Comparison of ENCODE assay signal across 14 cellular contexts in the genomic region with DNA sequence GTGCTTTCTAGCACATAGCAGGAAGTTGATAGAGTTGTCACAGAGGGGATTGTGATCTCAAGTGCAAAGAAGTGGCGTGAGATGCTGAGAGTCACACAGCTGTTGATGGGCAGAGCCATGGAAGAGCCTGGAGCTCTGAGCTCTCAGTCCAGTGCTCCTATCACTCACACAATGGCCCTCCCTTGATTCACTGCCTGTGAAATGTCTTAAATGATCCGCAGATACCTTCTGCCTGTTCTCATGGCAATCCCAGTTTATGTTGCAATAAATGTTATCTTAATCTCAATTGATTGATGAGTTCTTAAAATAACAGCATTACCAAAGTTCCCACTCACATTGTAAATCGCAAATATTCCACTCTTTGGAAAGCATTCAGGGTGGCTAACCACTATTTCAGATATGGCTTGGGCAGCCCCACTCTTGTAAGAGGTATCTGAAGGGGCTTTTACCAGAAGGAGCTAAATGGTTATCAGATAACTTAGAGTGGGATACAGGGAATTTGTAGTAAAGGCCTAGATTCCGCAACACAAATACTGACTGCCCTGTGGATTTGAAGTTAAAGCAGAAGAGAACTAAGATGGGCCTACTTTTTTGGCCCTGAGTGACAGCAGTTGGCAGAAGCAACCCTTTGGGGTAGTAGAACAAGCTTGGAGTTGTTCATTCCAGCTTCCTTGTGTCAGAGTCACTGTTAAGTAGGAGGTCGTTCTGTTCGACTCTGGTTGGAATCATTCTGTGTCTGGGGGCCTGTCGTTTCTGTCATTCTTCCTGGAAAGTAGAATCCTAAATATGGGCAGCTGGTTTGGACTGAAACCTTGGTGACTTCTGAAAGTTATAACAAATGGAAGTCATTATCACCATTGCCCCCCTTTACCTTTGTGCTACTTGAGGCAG.
DNase-seq lines count a peak whose midpoint lies in the region; ATAC-seq, FAIRE-seq and TF ChIP-seq lines count a peak whose summit lies in the region.
"Had no signal": no experiment of that assay in that cellular context is flagged by ENCODE, and none has a peak within 500 bp of the region (broad histone marks: within the 10 kb centered on the region; RNA-seq: fewer than 3 reads in every experiment).

No MANE protein-coding gene starts in this region.

- H3K79me2 ChIP-seq in GM23338 (replicated peaks; ENCODE audit: insufficient read depth) = no peaks in the 10 kb centered on the region

- no peak overlapping the region for H3K4me3 Mint-ChIP-seq in GM23338
- H3K4me3 Mint-ChIP-seq: CD8-positive, alpha-beta T cell had no signal

- H3K9ac ChIP-seq in mesenchymal stem cell (ENCODE audit: low read length) = no peak overlapping the region

- H3K9me3 ChIP-seq in mesenchymal stem cell (ENCODE audit: control insufficient read depth, low read length) (no peaks in the 10 kb centered on the region), small intestine (ENCODE audit: control insufficient read depth, low read depth) (no peaks in the 10 kb centered on the region), esophagus squamous epithelium (no peaks in the 10 kb centered on the region)
- H3K9me3 ChIP-seq: BE2C had no signal

- no peaks in the 10 kb centered on the region for H3K27me3 Mint-ChIP-seq in GM23338 (ENCODE audit: insufficient read depth, low read depth, poor library complexity)

- H3K9me2 ChIP-seq in GM23338 (ENCODE audit: insufficient read depth) = peaks cover 11% of the 10 kb centered on the region; the same call in 1 of the 2 replicates

- peak overlapping the region; percentile 89 for H2AFZ ChIP-seq in GM23338
- no peak overlapping the region for H2AFZ ChIP-seq in mesenchymal stem cell (ENCODE audit: low read depth, low read length)

- peak overlapping the region in 1 of 2 experiments; percentile 63 for H3K18ac ChIP-seq in mesenchymal stem cell (ENCODE audit: low read depth in 1 of 2, low read length in 2 of 2)

- H3K36me3 ChIP-seq in GM23338 (ENCODE audit: insufficient read depth) (no peaks in the 10 kb centered on the region), mesenchymal stem cell (ENCODE audit: control insufficient read depth in 1 of 2, insufficient read depth in 2 of 2, low read depth in 1 of 2, low read length in 2 of 2) (no peaks in the 10 kb centered on the region), small intestine (ENCODE audit: control insufficient read depth in 2 of 2, insufficient read depth in 2 of 2, low read length in 2 of 2) (no peaks in the 10 kb centered on the region), esophagus squamous epithelium (no peaks in the 10 kb centered on the region)
- H3K36me3 ChIP-seq: BE2C had no signal

- no peaks in the 10 kb centered on the region for H3F3A ChIP-seq in GM23338 (replicated peaks; ENCODE audit: low read depth)

- peak overlapping the region; percentile 61 for H4K8ac ChIP-seq in mesenchymal stem cell (ENCODE audit: low read length)

- peaks cover 25% of the 10 kb centered on the region for H3K4me1 Mint-ChIP-seq in GM23338

- peak overlapping the region; percentile 47 for H4K91ac ChIP-seq in mesenchymal stem cell (ENCODE audit: low read length)

- H2BK15ac ChIP-seq in mesenchymal stem cell (ENCODE audit: low read depth, poor library complexity, severe bottlenecking) = no peak overlapping the region

- WGBS in mesenchymal stem cell = 82% methylated on average over 7 of the region's 7 CpGs
- WGBS in small intestine, 3 donors = 58 to 68% (median 59%) methylated on average over 7 of the region's 7 CpGs
- WGBS in esophagus squamous epithelium, 2 donors = 60 to 67% methylated on average over 6 to 7 of the region's 7 CpGs

- H3K27me3 ChIP-seq in GM23338 (ENCODE audit: insufficient read depth) (no peaks in the 10 kb centered on the region), mesenchymal stem cell (ENCODE audit: control insufficient read depth in 1 of 2, insufficient read depth in 1 of 2, low read length in 2 of 2) (no peaks in the 10 kb centered on the region), small intestine (ENCODE audit: control insufficient read depth in 2 of 2, insufficient read depth in 2 of 2, low read length in 2 of 2) (no peaks in the 10 kb centered on the region), esophagus squamous epithelium (no peaks in the 10 kb centered on the region)
- H3K27me3 ChIP-seq: BE2C had no signal

- no peak for FAIRE-seq in small intestine (lab: Jason Lieb, UNC)
- FAIRE-seq: H54 had no signal

- no peaks in the 10 kb centered on the region for H3K79me1 ChIP-seq in mesenchymal stem cell (replicated peaks; ENCODE audit: low read length, poor library complexity, severe bottlenecking)

- no peaks in the 10 kb centered on the region; the same call in 1 of the 2 replicates for H3K4me1 ChIP-seq in GM23338 (ENCODE audit: insufficient read depth)
- peaks cover 7% of the 10 kb centered on the region for H3K4me1 ChIP-seq in mesenchymal stem cell (ENCODE audit: control insufficient read depth, insufficient read depth, low read depth, low read length)
- H3K4me1 ChIP-seq in small intestine (ENCODE audit: control insufficient read depth in 2 of 2, insufficient read depth in 1 of 2, low read depth in 1 of 2, low read length in 1 of 2) = peaks cover 0 to 5% of the 10 kb centered on the region in 2 donors
- peaks cover 0 to 5% (median 0%) of the 10 kb centered on the region in 3 donors for H3K4me1 ChIP-seq in esophagus squamous epithelium
- H3K4me1 ChIP-seq: BE2C had no signal

- intact Hi-C loops in esophagus squamous epithelium (cut with DNase I) = no loop called here

- H3K36me3 Mint-ChIP-seq in GM23338 (ENCODE audit: low read depth) = no peaks in the 10 kb centered on the region
- H3K36me3 Mint-ChIP-seq: CD8-positive, alpha-beta T cell had no signal

- H2BK120ac ChIP-seq in mesenchymal stem cell (ENCODE audit: low read depth, low read length) = no peak overlapping the region

- DNase-seq in GM23338 (ENCODE audit: low spot score) = no peak
- peak; percentile 93 for DNase-seq in amniotic epithelial cell (ENCODE audit: low read depth)
- DNase-seq in mesenchymal stem cell = no peak
- DNase-seq in small intestine = peak; percentile 4
- DNase-seq in MV-4-11 (lab: John Stamatoyannopoulos, UW) = no peak
- no peak for DNase-seq in mucosa of gallbladder (ENCODE audit: low spot score)
- no peak for DNase-seq in esophagus squamous epithelium (lab: John Stamatoyannopoulos, UW)
- DNase-seq: BE2C; CD8-positive, alpha-beta T cell; EL; Kasumi-1; NCI-H1930; NCI-H524 had no signal

- TF ChIP-seq POLR2A in esophagus squamous epithelium (IDR thresholded peaks at IDR 0.05) = no peak

- ATAC-seq in GM23338 = no peak
- ATAC-seq: CD8-positive, alpha-beta T cell had no signal

- H3K4ac ChIP-seq in mesenchymal stem cell (ENCODE audit: low read depth in 1 of 2, low read length in 2 of 2) = no peak overlapping the region

- no peak overlapping the region for H3K23ac ChIP-seq in mesenchymal stem cell (ENCODE audit: low read length in 2 of 2)

- no peaks in the 10 kb centered on the region for H4K20me1 ChIP-seq in GM23338 (replicated peaks; ENCODE audit: insufficient read depth)

- H3K4me2 ChIP-seq in GM23338 (no peak overlapping the region), mesenchymal stem cell (ENCODE audit: low read length, poor library complexity, severe bottlenecking) (no peak overlapping the region)

- TF ChIP-seq CTCF in GM23338 (conservative IDR thresholded peaks at IDR 0.05; ENCODE audit: low read depth in 2 of 2) = no peak
- TF ChIP-seq CTCF in esophagus squamous epithelium (IDR thresholded peaks at IDR 0.05) = no peak

- peak overlapping the region; percentile 96 for H2AK5ac ChIP-seq in mesenchymal stem cell (ENCODE audit: low read length, severe bottlenecking)

- H3K14ac ChIP-seq in mesenchymal stem cell (ENCODE audit: low read length in 2 of 2) = no peak overlapping the region

- H2BK12ac ChIP-seq in mesenchymal stem cell (ENCODE audit: low read length in 2 of 2) = peak overlapping the region; percentile 37 to 80

- no peak overlapping the region for H3K27ac Mint-ChIP-seq in GM23338
- H3K27ac Mint-ChIP-seq: CD8-positive, alpha-beta T cell had no signal

- peaks cover 3% of the 10 kb centered on the region; the same call in 1 of the 3 replicates for H3K9me3 Mint-ChIP-seq in GM23338
- H3K9me3 Mint-ChIP-seq: CD8-positive, alpha-beta T cell had no signal

- H3K27ac ChIP-seq in GM23338 (ENCODE audit: low read depth) = no peak overlapping the region
- peak overlapping the region; percentile 96 for H3K27ac ChIP-seq in mesenchymal stem cell (ENCODE audit: low read length, poor library complexity, severe bottlenecking)
- H3K27ac ChIP-seq in small intestine (ENCODE audit: low read depth in 1 of 2, low read length in 1 of 2) = no peak overlapping the region
- no peak overlapping the region for H3K27ac ChIP-seq in esophagus squamous epithelium

- H2BK5ac ChIP-seq in mesenchymal stem cell (ENCODE audit: low read depth, low read length, poor library complexity, severe bottlenecking) = peak overlapping the region; percentile 60

- no peak overlapping the region for H3K4me3 ChIP-seq in GM23338
- H3K4me3 ChIP-seq in mesenchymal stem cell (ENCODE audit: insufficient read depth in 1 of 2, low read depth in 1 of 2, low read length in 2 of 2) = no peak overlapping the region
- H3K4me3 ChIP-seq in small intestine (ENCODE audit: low read depth in 1 of 2, low read length in 2 of 2) = no peak overlapping the region
- H3K4me3 ChIP-seq in esophagus squamous epithelium = no peak overlapping the region

TF ChIP-seq in GM23338, 12 proteins besides CTCF, POLR2A, EP300 and RAD21 (continues in another document):
- TF ChIP-seq ZNF331 (CRISPR knock-in tag; IDR thresholded peaks at IDR 0.05; ENCODE audit: low read depth) (no peak), POLR2AphosphoS5 (IDR thresholded peaks at IDR 0.05; ENCODE audit: low read depth) (no peak), EZH2 (IDR thresholded peaks at IDR 0.05; ENCODE audit: low read depth, unreplicated experiment) (no peak), NANOG (IDR thresholded peaks at IDR 0.05; ENCODE audit: borderline replicate concordance) (no peak), CREB1 (CRISPR knock-in tag; IDR thresholded peaks at IDR 0.05; ENCODE audit: low read depth) (no peak), EZH2phosphoT487 (IDR thresholded peaks at IDR 0.05; ENCODE audit: unreplicated experiment) (no peak), ZNF114 (CRISPR knock-in tag; IDR thresholded peaks at IDR 0.05) (no peak)

Comparison
In these comparisons a context has a peak if more than half of its experiments do, and no peak if none do; other contexts are left out.
1. DNase-seq: peak in amniotic epithelial cell (single experiment) and small intestine (single experiment); none in GM23338 (single experiment), mesenchymal stem cell (single experiment), MV-4-11 (single experiment), mucosa of gallbladder (single experiment) and esophagus squamous epithelium (single experiment).